11 cellular contexts compared by ENCODE assay signal in the genomic region with DNA sequence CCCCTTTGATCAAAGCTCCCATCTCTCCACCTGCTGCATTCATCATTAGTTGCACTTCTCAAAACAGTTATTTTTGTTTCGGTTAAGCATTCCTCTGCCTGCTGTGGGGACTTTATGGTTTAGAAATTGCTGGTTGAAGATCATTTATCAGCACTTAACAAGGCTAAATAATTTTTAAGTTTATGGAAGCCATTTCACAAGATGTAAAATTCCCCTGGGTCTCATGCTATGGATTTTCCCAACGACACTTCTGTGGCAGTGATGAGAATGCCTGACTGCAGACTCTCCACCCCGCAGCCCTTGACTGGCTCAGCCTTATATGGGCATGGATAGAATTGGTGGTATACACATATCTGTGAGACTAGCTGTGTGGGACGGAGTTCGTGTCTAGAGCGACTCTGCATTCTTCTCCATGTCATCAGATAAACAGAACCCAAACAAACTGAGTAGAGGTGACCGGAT. TPM values are rescaled to one million over a fixed set of nuclear protein-coding genes. Genes with fewer than 3 reads are reported as not detected.
A peak's percentile ranks its signal among the peaks of the same experiment; 100 is the strongest.
DNase-seq lines count a peak whose midpoint lies in the region; TF ChIP-seq lines count a peak whose summit lies in the region.
"Had no signal": no experiment of that assay in that cellular context is flagged by ENCODE, and none has a peak within 500 bp of the region (broad histone marks: within the 10 kb centered on the region; RNA-seq: fewer than 3 reads in every experiment).

No MANE protein-coding gene starts in this region.

- TF ChIP-seq CTCF in fibroblast of villous mesenchyme (IDR thresholded peaks at IDR 0.05; ENCODE audit: insufficient read depth, low read depth, low read length) (no peak), prostate gland (IDR thresholded peaks at IDR 0.05) (no peak), GM20000 (IDR thresholded peaks at IDR 0.05; ENCODE audit: extremely low read depth, missing control alignments) (no peak)

- WGBS in prostate gland, result 60% methylated on average over 7 of the region's 7 CpGs

- intact Hi-C loops in prostate gland (cut with DNase I), result no loop called here

- H3K27me3 ChIP-seq in prostate gland (replicated peaks; ENCODE audit: insufficient read depth), result no peaks in the 10 kb centered on the region
- H3K27me3 ChIP-seq: pancreas had no signal

- peak overlapping the region; percentile 18 to 58 for H3K27ac ChIP-seq in prostate gland
- H3K27ac ChIP-seq: pancreas had no signal

- no peaks in the 10 kb centered on the region for H3K9me3 ChIP-seq in prostate gland
- H3K9me3 ChIP-seq: pancreas had no signal

- no peak for TF ChIP-seq POLR2A in prostate gland (IDR thresholded peaks at IDR 0.05)

- DNase-seq in Daoy (ENCODE audit: low read depth) (peak; percentile 57), amniotic stem cell (lab: John Stamatoyannopoulos, UW) (peak; percentile 56), fibroblast of villous mesenchyme (ENCODE audit: low read depth) (peak; percentile 89), prostate gland (ENCODE audit: low spot score) (no peak), 8988T (no peak), HK-2 (ENCODE audit: unreplicated experiment) (no peak), NCI-H2029 (lab: John Stamatoyannopoulos, UW) (no peak), GM20000 (ENCODE audit: low spot score) (no peak)
- DNase-seq: CD4-positive, alpha-beta T cell; pancreas; stimulated activated CD4-positive, alpha-beta T cell treated with anti-CD3 and anti-CD28 coated beads, Interleukin-1b, Interleukin-23, amount 100 ng/mL, for 48 hours had no signal

- H3K36me3 ChIP-seq in prostate gland, result no peaks in the 10 kb centered on the region
- H3K36me3 ChIP-seq: pancreas had no signal

- H3K4me1 ChIP-seq in prostate gland (replicated peaks), result no peaks in the 10 kb centered on the region

- no peak overlapping the region for H3K4me3 ChIP-seq in fibroblast of villous mesenchyme (ENCODE audit: low read depth, low read length)
- no peak overlapping the region for H3K4me3 ChIP-seq in prostate gland
- H3K4me3 ChIP-seq: pancreas had no signal

RNA-seq across cellular contexts. Expression of a gene that starts 52.8 kb away (rescaled TPM):
- total RNA-seq in Daoy (2014; rRNA removed; shearing (Covaris generic)), result 247 and 262 TPM in 2 replicates
- total RNA-seq in fibroblast of villous mesenchyme, result 756 and 1,116 TPM in 2 replicates
- total RNA-seq in prostate gland, result 100 to 1,000 TPM in 1 of 2 donors, 10 to 100 TPM in 1; 82.8 to 193 TPM
- total RNA-seq: CD4-positive, alpha-beta T cell had no signal

RNA-seq across cellular contexts. Expression of a gene that starts 52.9 kb away (rescaled TPM):
- total RNA-seq in Daoy (2014; rRNA removed; shearing (Covaris generic)), result 257 and 261 TPM in 2 replicates
- 1,391 and 1,673 TPM in 2 replicates for total RNA-seq in fibroblast of villous mesenchyme
- 100 to 1,000 TPM in 1 of 2 donors, 10 to 100 TPM in 1; 37.3 to 132 TPM for total RNA-seq in prostate gland

Comparison
In these comparisons a context has a peak if more than half of its experiments do, and no peak if none do; other contexts are left out.
1. DNase-seq: peak in Daoy (single experiment), amniotic stem cell (single experiment) and fibroblast of villous mesenchyme (single experiment); none in prostate gland (single experiment), 8988T (single experiment), HK-2 (single experiment), NCI-H2029 (single experiment) and GM20000 (single experiment).